Comparison of ENCODE assay signal across 1 cellular context in genomic region chr15:72724028-72724427, GRCh38.
A peak's percentile ranks its signal among the peaks of the same experiment; 100 is the strongest.
TF ChIP-seq lines count a peak whose summit lies in the region.

No MANE protein-coding gene starts in this region.

TF ChIP-seq in endothelial cell of umbilical vein, 7 proteins besides CTCF, POLR2A, EP300 and RAD21:
- TF ChIP-seq EZH2 (IDR thresholded peaks at IDR 0.05; ENCODE audit: borderline replicate concordance, low read depth, low read length, severe bottlenecking) (no peak), FOS (IDR thresholded peaks at IDR 0.05; ENCODE audit: borderline replicate concordance, insufficient read depth, low read length) (peak; percentile 10)
